In the genomic region with DNA sequence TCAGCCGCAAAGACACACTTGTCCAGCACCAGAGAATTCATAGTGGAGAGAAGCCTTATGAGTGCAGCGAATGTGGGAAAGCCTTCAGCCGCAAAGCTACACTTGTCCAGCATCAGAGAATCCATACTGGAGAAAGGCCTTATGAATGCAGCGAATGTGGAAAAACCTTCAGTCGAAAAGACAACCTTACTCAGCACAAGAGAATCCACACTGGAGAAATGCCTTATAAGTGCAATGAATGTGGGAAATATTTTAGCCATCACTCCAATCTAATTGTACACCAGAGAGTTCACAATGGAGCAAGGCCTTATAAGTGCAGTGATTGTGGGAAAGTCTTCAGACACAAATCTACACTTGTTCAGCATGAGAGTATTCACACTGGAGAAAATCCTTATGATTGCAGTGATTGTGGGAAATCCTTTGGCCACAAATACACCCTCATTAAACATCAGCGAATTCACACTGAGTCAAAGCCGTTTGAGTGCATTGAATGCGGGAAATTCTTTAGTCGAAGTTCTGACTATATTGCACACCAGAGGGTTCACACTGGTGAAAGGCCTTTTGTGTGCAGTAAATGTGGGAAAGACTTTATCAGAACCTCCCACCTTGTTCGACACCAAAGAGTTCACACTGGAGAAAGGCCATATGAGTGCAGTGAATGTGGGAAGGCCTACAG, we compare ENCODE assay signal across 1 cellular context.
TF ChIP-seq lines count a peak whose summit lies in the region.

No MANE protein-coding gene starts in this region.

TF ChIP-seq in IMR-90, 13 proteins besides CTCF, POLR2A, EP300 and RAD21:
- TF ChIP-seq, protein P1, sequence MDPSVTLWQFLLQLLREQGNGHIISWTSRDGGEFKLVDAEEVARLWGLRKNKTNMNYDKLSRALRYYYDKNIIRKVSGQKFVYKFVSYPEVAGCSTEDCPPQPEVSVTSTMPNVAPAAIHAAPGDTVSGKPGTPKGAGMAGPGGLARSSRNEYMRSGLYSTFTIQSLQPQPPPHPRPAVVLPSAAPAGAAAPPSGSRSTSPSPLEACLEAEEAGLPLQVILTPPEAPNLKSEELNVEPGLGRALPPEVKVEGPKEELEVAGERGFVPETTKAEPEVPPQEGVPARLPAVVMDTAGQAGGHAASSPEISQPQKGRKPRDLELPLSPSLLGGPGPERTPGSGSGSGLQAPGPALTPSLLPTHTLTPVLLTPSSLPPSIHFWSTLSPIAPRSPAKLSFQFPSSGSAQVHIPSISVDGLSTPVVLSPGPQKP (IDR thresholded peaks at IDR 0.05; ENCODE audit: borderline replicate concordance, low read depth, low read length): no peak
- TF ChIP-seq MAFK (IDR thresholded peaks at IDR 0.05; ENCODE audit: low read depth, low read length) (no peak), RCOR1 (IDR thresholded peaks at IDR 0.05; ENCODE audit: insufficient replicate concordance, low read length) (peak; percentile 11), RFX5 (IDR thresholded peaks at IDR 0.05; ENCODE audit: low read depth, low read length) (no peak)
